ENCODE assay signal across 17 cellular contexts in genomic region chr19:16901491-16902175, GRCh38. TPM values are rescaled to one million over a fixed set of nuclear protein-coding genes. Genes with fewer than 3 reads are reported as not detected.
DNase-seq lines count a peak whose midpoint lies in the region; ATAC-seq and TF ChIP-seq lines count a peak whose summit lies in the region.
"Had no signal": no experiment of that assay in that cellular context is flagged by ENCODE, and none has a peak within 500 bp of the region (broad histone marks: within the 10 kb centered on the region; RNA-seq: fewer than 3 reads in every experiment).

No MANE protein-coding gene starts in this region.

- H3F3A ChIP-seq in SK-N-SH (replicated peaks; ENCODE audit: insufficient read depth): no peaks in the 10 kb centered on the region

- no peak overlapping the region for H3K27ac ChIP-seq in SK-N-SH (ENCODE audit: low read depth in 2 of 2, low read length in 1 of 2)

- no peaks in the 10 kb centered on the region for H4K20me1 ChIP-seq in SK-N-SH (ENCODE audit: insufficient read depth)
- H4K20me1 ChIP-seq: BLaER1 treated with 17β-estradiol and CSF1 and Interleukin-3, amounts not matched to agents 10 nM and 100 nM had no signal

- no peak for TF ChIP-seq CTCF in SK-N-SH (IDR thresholded peaks at IDR 0.05)

- H3K27me3 ChIP-seq in SK-N-SH (ENCODE audit: insufficient read depth): peaks cover 12% of the 10 kb centered on the region; the same call in 1 of the 2 replicates
- H3K27me3 ChIP-seq: BLaER1 treated with 17β-estradiol and CSF1 and Interleukin-3, amounts not matched to agents 10 nM and 100 nM had no signal

- no peak overlapping the region for H3K4me2 ChIP-seq in SK-N-SH

- 27% methylated on average over 8 of the region's 19 CpGs for WGBS in SK-N-SH (ENCODE audit: low lambda C conversion rate)

- POLR2A ChIA-PET in SK-N-SH (lab: Yijun Ruan, JAX): no interaction called here

- CTCF ChIA-PET in SK-N-SH (lab: Yijun Ruan, JAX): interaction anchor here (1.2 kb wide), 1 partner anchor 129 kb away, joined by 3 read pairs; no protein-coding TSS in a partner anchor

- no peak overlapping the region for H2AFZ ChIP-seq in SK-N-SH (ENCODE audit: low read depth)

- H3K9ac ChIP-seq in SK-N-SH: no peak overlapping the region
- H3K9ac ChIP-seq: BLaER1 treated with 17β-estradiol and CSF1 and Interleukin-3, amounts not matched to agents 10 nM and 100 nM had no signal

- DNase-seq in DMS53 (lab: John Stamatoyannopoulos, UW): peak; percentile 53
- DNase-seq in DMS53 treated with DMSO at 0.1 percent for 48 hours (lab: John Stamatoyannopoulos, UW; ENCODE audit: unreplicated experiment): no peak
- peak; percentile 51 for DNase-seq in SK-N-SH
- peak; percentile 24 for DNase-seq in left kidney (ENCODE audit: low read depth, low spot score)
- DNase-seq in NCI-H774 (lab: John Stamatoyannopoulos, UW): no peak
- DNase-seq in cerebellum (ENCODE audit: low spot score): no peak
- DNase-seq: 8988T, HCEC 1CT, Kasumi-1, NCI-H2107, NCI-H510A treated with DMSO at 0.1 percent for 48 hours, Right ventricle myocardium superior, T-helper 2 cell had no signal

- no peaks in the 10 kb centered on the region for H3K9me2 ChIP-seq in SK-N-SH

- H3K36me3 ChIP-seq in SK-N-SH (replicated peaks in 1 of 2; ENCODE audit: control insufficient read depth in 1 of 2, insufficient read depth in 2 of 2, low read length in 1 of 2): no peaks in the 10 kb centered on the region

- H3K4me3 ChIP-seq in SK-N-SH (ENCODE audit: low read depth in 2 of 2, low read length in 1 of 2): no peak overlapping the region
- H3K4me3 ChIP-seq: BLaER1 treated with 17β-estradiol and CSF1 and Interleukin-3, amounts not matched to agents 10 nM and 100 nM had no signal

- TF ChIP-seq RAD21 in SK-N-SH (IDR thresholded peaks at IDR 0.05; ENCODE audit: low read length): no peak

- no peaks in the 10 kb centered on the region for H3K79me2 ChIP-seq in SK-N-SH (ENCODE audit: insufficient read depth)

- no peaks in the 10 kb centered on the region for H3K4me1 ChIP-seq in SK-N-SH (ENCODE audit: control insufficient read depth in 1 of 2, insufficient read depth in 2 of 2, low read depth in 1 of 2, low read length in 1 of 2)

- TF ChIP-seq EP300 in SK-N-SH (IDR thresholded peaks at IDR 0.05; ENCODE audit: borderline replicate concordance in 1 of 2, low read depth in 1 of 2, low read length in 1 of 2): no peak

- ATAC-seq in SK-N-SH treated with all-trans-retinoic acid at 6 μM for 48 hours (no peak), HG03135 (IDR thresholded peaks at IDR 0.05; ENCODE audit: unreplicated experiment) (no peak)
- ATAC-seq: Panc1 had no signal

- H3K9me3 ChIP-seq in SK-N-SH: no peaks in the 10 kb centered on the region
- H3K9me3 ChIP-seq: BLaER1 treated with 17β-estradiol and CSF1 and Interleukin-3, amounts not matched to agents 10 nM and 100 nM had no signal

TF ChIP-seq in SK-N-SH, 30 proteins besides CTCF, POLR2A, EP300 and RAD21:
- TF ChIP-seq FOXM1 (IDR thresholded peaks at IDR 0.05; ENCODE audit: low read depth) (no peak), IRF3 (IDR thresholded peaks at IDR 0.05; ENCODE audit: low read depth, low read length) (no peak), RXRA (IDR thresholded peaks at IDR 0.05; ENCODE audit: borderline replicate concordance, low read depth) (no peak), MXI1 (IDR thresholded peaks at IDR 0.05; ENCODE audit: low read depth, low read length) (no peak), SMC3 (IDR thresholded peaks at IDR 0.05; ENCODE audit: low read depth, low read length) (no peak), EZH2phosphoT487 (IDR thresholded peaks at IDR 0.05; ENCODE audit: borderline replicate concordance, low read depth) (no peak), YY1 (IDR thresholded peaks at IDR 0.05; ENCODE audit: low read depth) (no peak), TEAD4 (IDR thresholded peaks at IDR 0.05; ENCODE audit: borderline replicate concordance, insufficient read depth) (no peak), POLR2AphosphoS5 (IDR thresholded peaks at IDR 0.05; ENCODE audit: low read depth, low read length) (no peak)

TF ChIP-seq in SK-N-SH treated with all-trans-retinoic acid at 6 μM for 48 hours, 23 proteins besides CTCF, POLR2A, EP300 and RAD21:
- TF ChIP-seq BACH2 (CRISPR knock-in tag; IDR thresholded peaks at IDR 0.05; ENCODE audit: borderline replicate concordance) (no peak), ZFP30 (CRISPR knock-in tag; IDR thresholded peaks at IDR 0.05) (no peak), ZC3H10 (CRISPR knock-in tag; IDR thresholded peaks at IDR 0.05) (no peak), ZFP3 (CRISPR knock-in tag; IDR thresholded peaks at IDR 0.05) (no peak), ZNF70 (CRISPR knock-in tag; IDR thresholded peaks at IDR 0.05) (no peak), CSRNP3 (CRISPR knock-in tag; IDR thresholded peaks at IDR 0.05) (no peak), TCF4 (CRISPR knock-in tag; IDR thresholded peaks at IDR 0.05; ENCODE audit: borderline replicate concordance) (no peak), ARNTL (CRISPR knock-in tag; IDR thresholded peaks at IDR 0.05; ENCODE audit: borderline replicate concordance, low read depth) (no peak), TOX (CRISPR knock-in tag; IDR thresholded peaks at IDR 0.05; ENCODE audit: borderline replicate concordance) (no peak), CREB5 (CRISPR knock-in tag; IDR thresholded peaks at IDR 0.05; ENCODE audit: low read depth) (no peak), POU6F1 (CRISPR knock-in tag; IDR thresholded peaks at IDR 0.05; ENCODE audit: borderline replicate concordance, low read depth) (no peak), ESRRG (CRISPR knock-in tag; IDR thresholded peaks at IDR 0.05) (no peak), PATZ1 (CRISPR knock-in tag; IDR thresholded peaks at IDR 0.05; ENCODE audit: borderline replicate concordance) (no peak), ZNF8 (CRISPR knock-in tag; IDR thresholded peaks at IDR 0.05) (no peak), ISL1 (CRISPR knock-in tag; IDR thresholded peaks at IDR 0.05) (no peak), OSR1 (CRISPR knock-in tag; IDR thresholded peaks at IDR 0.05) (no peak), PPARA (CRISPR knock-in tag; IDR thresholded peaks at IDR 0.05; ENCODE audit: borderline replicate concordance) (no peak)

RNA-seq across cellular contexts. Expression of gene F2RL3, which starts 12.8 kb away (rescaled TPM):
- polyA plus RNA-seq in SK-N-SH (2012; rRNA removed): not detected in 2 replicates
- under 0.01 and 0.01 TPM in 2 replicates for polyA plus RNA-seq in SK-N-SH (2012; cell fraction: cytosol; rRNA removed)
- polyA plus RNA-seq in SK-N-SH (2012; cell fraction: nucleus; rRNA removed): not detected in 2 replicates
- 0.09 TPM for total RNA-seq in cerebellum

Comparison
In these comparisons a context has a peak if more than half of its experiments do, and no peak if none do; other contexts are left out.
1. DNase-seq: peak in DMS53 (single experiment), SK-N-SH (single experiment) and left kidney (single experiment); none in DMS53 treated with DMSO at 0.1 percent for 48 hours (single experiment), NCI-H774 (single experiment) and cerebellum (single experiment).